1 cellular context compared by ENCODE assay signal in genomic region chr22:49136041-49136815, GRCh38.
TF ChIP-seq lines count a peak whose summit lies in the region.

No MANE protein-coding gene starts in this region.

TF ChIP-seq in HEK293, 187 proteins besides CTCF, POLR2A, EP300 and RAD21 (continued from another document):
- TF ChIP-seq REST (tag by site-specific recombination; IDR thresholded peaks at IDR 0.05): no peak
- no peak for TF ChIP-seq ZNF658 (tag by site-specific recombination; IDR thresholded peaks at IDR 0.05)
